In the genomic region with DNA sequence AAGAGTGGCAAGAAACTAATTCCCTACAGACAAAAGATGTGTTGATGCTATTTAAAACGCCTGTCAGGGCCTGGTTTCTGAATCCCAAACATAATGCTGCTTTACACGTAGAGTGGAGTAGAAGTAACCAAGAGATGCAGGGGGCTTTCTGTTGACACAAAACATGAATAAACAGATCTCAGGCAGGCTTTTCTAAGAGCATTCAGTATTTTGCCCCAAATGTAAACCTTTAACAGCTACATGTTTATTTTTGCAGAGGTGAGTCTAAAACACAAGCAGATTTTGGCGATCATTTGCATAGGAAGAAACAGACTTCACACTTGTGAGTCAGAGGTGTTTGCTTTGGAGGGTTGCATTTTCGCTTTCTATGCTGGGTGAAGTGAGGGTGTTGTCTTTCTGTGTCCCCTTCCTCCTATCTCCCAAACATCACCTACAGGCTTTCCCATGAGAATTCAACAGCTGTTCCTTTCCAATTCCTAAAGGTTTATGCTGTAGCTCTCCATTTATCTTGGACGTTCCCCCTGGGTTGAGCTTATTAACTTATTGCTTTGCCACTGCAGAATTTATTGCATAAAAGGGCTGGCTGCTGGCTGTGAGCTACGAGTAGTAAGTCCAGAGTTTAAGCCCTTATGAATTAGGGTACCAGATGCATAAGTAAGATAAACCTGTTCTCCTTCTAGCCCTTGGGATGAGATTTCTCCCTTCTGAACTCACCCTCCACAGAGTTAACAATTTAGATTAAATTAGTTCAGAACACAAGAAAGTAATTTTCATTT, we compare ENCODE assay signal across 8 cellular contexts.
DNase-seq lines count a peak whose midpoint lies in the region; ATAC-seq and TF ChIP-seq lines count a peak whose summit lies in the region.

No MANE protein-coding gene starts in this region.

- peaks cover 0 to 7% of the 10 kb centered on the region in 2 donors for H3K4me1 ChIP-seq in thoracic aorta (ENCODE audit: control insufficient read depth in 1 of 2, low read depth in 2 of 2)

- TF ChIP-seq CTCF in thoracic aorta (IDR thresholded peaks at IDR 0.05), result no peak

- DNase-seq in activated CD8-positive, alpha-beta memory T cell treated with anti-CD3 and anti-CD28 coated beads, Interleukin-2, amount 10 ng/mL, durations not matched to agents 7 days and 5 days, result no peak
- DNase-seq in activated CD8-positive, alpha-beta memory T cell treated with anti-CD3 and anti-CD28 coated beads, Interleukin-2, amount 50 U/mL, for 48 hours, result no peak
- DNase-seq in NCI-H82 treated with DMSO at 0.1 percent for 48 hours (lab: John Stamatoyannopoulos, UW; ENCODE audit: unreplicated experiment) (peak; percentile 99), thoracic aorta (ENCODE audit: low spot score) (no peak), Kasumi-1 (lab: John Stamatoyannopoulos, UW) (no peak), Ammon's horn (ENCODE audit: low spot score) (no peak)
- DNase-seq in activated CD4-positive, alpha-beta T cell treated with anti-CD3 and anti-CD28 coated beads, Interleukin-2, amount 50 U/mL, for 48 hours, result no peak

- H3K27ac Mint-ChIP-seq in activated CD8-positive, alpha-beta memory T cell treated with anti-CD3 and anti-CD28 coated beads, Interleukin-2, amount 10 ng/mL, durations not matched to agents 7 days and 5 days, result peak overlapping the region; percentile 48

- ATAC-seq in activated CD8-positive, alpha-beta memory T cell treated with anti-CD3 and anti-CD28 coated beads, Interleukin-2, amount 10 ng/mL, durations not matched to agents 7 days and 5 days, result peak; percentile 64
- ATAC-seq in HG02981 (IDR thresholded peaks at IDR 0.05; ENCODE audit: unreplicated experiment), result peak; percentile 97
- ATAC-seq in thoracic aorta (ENCODE audit: insufficient number of reproducible peaks, low FRiP score, low read depth), result no peak

- H3K4me3 Mint-ChIP-seq in activated CD8-positive, alpha-beta memory T cell treated with anti-CD3 and anti-CD28 coated beads, Interleukin-2, amount 10 ng/mL, durations not matched to agents 7 days and 5 days, result peak overlapping the region; percentile 42

- CTCF ChIA-PET in activated CD8-positive, alpha-beta memory T cell treated with anti-CD3 and anti-CD28 coated beads, Interleukin-2, amount 10 ng/mL, durations not matched to agents 7 days and 5 days (lab: Charles Lee), result no interaction called here

- H3K27ac ChIP-seq in thoracic aorta, result no peak overlapping the region

- no peaks in the 10 kb centered on the region for H3K27me3 ChIP-seq in thoracic aorta (replicated peaks; ENCODE audit: insufficient read depth)

- no peaks in the 10 kb centered on the region for H3K36me3 ChIP-seq in thoracic aorta

- H3K4me1 Mint-ChIP-seq in activated CD8-positive, alpha-beta memory T cell treated with anti-CD3 and anti-CD28 coated beads, Interleukin-2, amount 10 ng/mL, durations not matched to agents 7 days and 5 days, result peaks cover 11% of the 10 kb centered on the region

- H3K36me3 Mint-ChIP-seq in activated CD8-positive, alpha-beta memory T cell treated with anti-CD3 and anti-CD28 coated beads, Interleukin-2, amount 10 ng/mL, durations not matched to agents 7 days and 5 days, result no peaks in the 10 kb centered on the region

- no peaks in the 10 kb centered on the region for H3K27me3 Mint-ChIP-seq in activated CD8-positive, alpha-beta memory T cell treated with anti-CD3 and anti-CD28 coated beads, Interleukin-2, amount 10 ng/mL, durations not matched to agents 7 days and 5 days

- H3K4me3 ChIP-seq in thoracic aorta, result peak overlapping the region; percentile 12

- no peaks in the 10 kb centered on the region for H3K9me3 Mint-ChIP-seq in activated CD8-positive, alpha-beta memory T cell treated with anti-CD3 and anti-CD28 coated beads, Interleukin-2, amount 10 ng/mL, durations not matched to agents 7 days and 5 days (ENCODE audit: low read depth)

- H3K9me3 ChIP-seq in thoracic aorta, result no peaks in the 10 kb centered on the region
